Comparison of ENCODE assay signal across 2 cellular contexts in the genomic region with DNA sequence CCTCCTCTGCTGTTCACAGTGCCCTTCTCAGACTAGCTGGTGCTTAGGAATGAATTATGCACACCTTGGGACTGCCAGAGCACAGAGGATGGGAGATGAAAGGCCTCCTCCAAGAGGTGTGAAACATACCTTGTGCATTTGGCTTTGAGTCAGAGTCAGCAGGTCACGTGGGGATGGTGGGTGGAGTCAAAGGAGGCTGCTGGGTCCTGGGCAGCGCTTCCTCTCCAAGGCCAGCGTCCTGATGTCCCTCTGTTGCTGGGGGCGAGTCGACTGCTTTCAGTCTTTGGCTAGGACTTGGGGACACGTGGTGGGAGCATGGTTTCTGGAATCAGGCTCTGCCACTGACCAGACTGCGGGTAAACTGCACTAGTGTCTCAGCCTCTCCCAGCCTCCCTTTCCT.
A peak's percentile ranks its signal among the peaks of the same experiment; 100 is the strongest.
TF ChIP-seq lines count a peak whose summit lies in the region.

No MANE protein-coding gene starts in this region.

TF ChIP-seq in HCT116, 20 proteins besides CTCF, POLR2A, EP300 and RAD21:
- TF ChIP-seq SIN3A (IDR thresholded peaks at IDR 0.05; ENCODE audit: low read depth): no peak
- TF ChIP-seq ZFX (IDR thresholded peaks at IDR 0.05): no peak

TF ChIP-seq in K562, 482 proteins besides CTCF, POLR2A, EP300 and RAD21:
- TF ChIP-seq PREB (CRISPR knock-in tag; IDR thresholded peaks at IDR 0.05) (no peak), DACH1 (IDR thresholded peaks at IDR 0.05; ENCODE audit: partially characterized antibody) (no peak), BCLAF1 (IDR thresholded peaks at IDR 0.05; ENCODE audit: borderline replicate concordance in 1 of 2, control insufficient read depth in 1 of 2, low read depth in 2 of 2, low read length in 1 of 2) (no peak), L3MBTL2 (IDR thresholded peaks at IDR 0.05) (peak; percentile 60; the same call in 1 of the 2 replicates), USF1 (CRISPR knock-in tag; IDR thresholded peaks at IDR 0.05) (peak; percentile 80), RAD51 (IDR thresholded peaks at IDR 0.05; ENCODE audit: borderline replicate concordance, low read depth) (peak; percentile 79), USF2 (CRISPR knock-in tag; IDR thresholded peaks at IDR 0.05) (peak; percentile 87), CC2D1A (IDR thresholded peaks at IDR 0.05) (no peak)
- TF ChIP-seq, protein P1, sequence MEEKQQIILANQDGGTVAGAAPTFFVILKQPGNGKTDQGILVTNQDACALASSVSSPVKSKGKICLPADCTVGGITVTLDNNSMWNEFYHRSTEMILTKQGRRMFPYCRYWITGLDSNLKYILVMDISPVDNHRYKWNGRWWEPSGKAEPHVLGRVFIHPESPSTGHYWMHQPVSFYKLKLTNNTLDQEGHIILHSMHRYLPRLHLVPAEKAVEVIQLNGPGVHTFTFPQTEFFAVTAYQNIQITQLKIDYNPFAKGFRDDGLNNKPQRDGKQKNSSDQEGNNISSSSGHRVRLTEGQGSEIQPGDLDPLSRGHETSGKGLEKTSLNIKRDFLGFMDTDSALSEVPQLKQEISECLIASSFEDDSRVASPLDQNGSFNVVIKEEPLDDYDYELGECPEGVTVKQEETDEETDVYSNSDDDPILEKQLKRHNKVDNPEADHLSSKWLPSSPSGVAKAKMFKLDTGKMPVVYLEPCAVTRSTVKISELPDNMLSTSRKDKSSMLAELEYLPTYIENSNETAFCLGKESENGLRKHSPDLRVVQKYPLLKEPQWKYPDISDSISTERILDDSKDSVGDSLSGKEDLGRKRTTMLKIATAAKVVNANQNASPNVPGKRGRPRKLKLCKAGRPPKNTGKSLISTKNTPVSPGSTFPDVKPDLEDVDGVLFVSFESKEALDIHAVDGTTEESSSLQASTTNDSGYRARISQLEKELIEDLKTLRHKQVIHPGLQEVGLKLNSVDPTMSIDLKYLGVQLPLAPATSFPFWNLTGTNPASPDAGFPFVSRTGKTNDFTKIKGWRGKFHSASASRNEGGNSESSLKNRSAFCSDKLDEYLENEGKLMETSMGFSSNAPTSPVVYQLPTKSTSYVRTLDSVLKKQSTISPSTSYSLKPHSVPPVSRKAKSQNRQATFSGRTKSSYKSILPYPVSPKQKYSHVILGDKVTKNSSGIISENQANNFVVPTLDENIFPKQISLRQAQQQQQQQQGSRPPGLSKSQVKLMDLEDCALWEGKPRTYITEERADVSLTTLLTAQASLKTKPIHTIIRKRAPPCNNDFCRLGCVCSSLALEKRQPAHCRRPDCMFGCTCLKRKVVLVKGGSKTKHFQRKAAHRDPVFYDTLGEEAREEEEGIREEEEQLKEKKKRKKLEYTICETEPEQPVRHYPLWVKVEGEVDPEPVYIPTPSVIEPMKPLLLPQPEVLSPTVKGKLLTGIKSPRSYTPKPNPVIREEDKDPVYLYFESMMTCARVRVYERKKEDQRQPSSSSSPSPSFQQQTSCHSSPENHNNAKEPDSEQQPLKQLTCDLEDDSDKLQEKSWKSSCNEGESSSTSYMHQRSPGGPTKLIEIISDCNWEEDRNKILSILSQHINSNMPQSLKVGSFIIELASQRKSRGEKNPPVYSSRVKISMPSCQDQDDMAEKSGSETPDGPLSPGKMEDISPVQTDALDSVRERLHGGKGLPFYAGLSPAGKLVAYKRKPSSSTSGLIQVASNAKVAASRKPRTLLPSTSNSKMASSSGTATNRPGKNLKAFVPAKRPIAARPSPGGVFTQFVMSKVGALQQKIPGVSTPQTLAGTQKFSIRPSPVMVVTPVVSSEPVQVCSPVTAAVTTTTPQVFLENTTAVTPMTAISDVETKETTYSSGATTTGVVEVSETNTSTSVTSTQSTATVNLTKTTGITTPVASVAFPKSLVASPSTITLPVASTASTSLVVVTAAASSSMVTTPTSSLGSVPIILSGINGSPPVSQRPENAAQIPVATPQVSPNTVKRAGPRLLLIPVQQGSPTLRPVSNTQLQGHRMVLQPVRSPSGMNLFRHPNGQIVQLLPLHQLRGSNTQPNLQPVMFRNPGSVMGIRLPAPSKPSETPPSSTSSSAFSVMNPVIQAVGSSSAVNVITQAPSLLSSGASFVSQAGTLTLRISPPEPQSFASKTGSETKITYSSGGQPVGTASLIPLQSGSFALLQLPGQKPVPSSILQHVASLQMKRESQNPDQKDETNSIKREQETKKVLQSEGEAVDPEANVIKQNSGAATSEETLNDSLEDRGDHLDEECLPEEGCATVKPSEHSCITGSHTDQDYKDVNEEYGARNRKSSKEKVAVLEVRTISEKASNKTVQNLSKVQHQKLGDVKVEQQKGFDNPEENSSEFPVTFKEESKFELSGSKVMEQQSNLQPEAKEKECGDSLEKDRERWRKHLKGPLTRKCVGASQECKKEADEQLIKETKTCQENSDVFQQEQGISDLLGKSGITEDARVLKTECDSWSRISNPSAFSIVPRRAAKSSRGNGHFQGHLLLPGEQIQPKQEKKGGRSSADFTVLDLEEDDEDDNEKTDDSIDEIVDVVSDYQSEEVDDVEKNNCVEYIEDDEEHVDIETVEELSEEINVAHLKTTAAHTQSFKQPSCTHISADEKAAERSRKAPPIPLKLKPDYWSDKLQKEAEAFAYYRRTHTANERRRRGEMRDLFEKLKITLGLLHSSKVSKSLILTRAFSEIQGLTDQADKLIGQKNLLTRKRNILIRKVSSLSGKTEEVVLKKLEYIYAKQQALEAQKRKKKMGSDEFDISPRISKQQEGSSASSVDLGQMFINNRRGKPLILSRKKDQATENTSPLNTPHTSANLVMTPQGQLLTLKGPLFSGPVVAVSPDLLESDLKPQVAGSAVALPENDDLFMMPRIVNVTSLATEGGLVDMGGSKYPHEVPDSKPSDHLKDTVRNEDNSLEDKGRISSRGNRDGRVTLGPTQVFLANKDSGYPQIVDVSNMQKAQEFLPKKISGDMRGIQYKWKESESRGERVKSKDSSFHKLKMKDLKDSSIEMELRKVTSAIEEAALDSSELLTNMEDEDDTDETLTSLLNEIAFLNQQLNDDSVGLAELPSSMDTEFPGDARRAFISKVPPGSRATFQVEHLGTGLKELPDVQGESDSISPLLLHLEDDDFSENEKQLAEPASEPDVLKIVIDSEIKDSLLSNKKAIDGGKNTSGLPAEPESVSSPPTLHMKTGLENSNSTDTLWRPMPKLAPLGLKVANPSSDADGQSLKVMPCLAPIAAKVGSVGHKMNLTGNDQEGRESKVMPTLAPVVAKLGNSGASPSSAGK (IDR thresholded peaks at IDR 0.05): 0 out of 2 replicates have a peak, but pooled peaks have one; percentile 17
